25 cellular contexts compared by ENCODE assay signal in genomic region chr3:51715231-51716058, GRCh38. TPM values are rescaled to one million over a fixed set of nuclear protein-coding genes. Genes with fewer than 3 reads are reported as not detected.
DNase-seq lines count a peak whose midpoint lies in the region; ATAC-seq, FAIRE-seq and TF ChIP-seq lines count a peak whose summit lies in the region.
"Had no signal": no experiment of that assay in that cellular context is flagged by ENCODE, and none has a peak within 500 bp of the region (broad histone marks: within the 10 kb centered on the region; RNA-seq: fewer than 3 reads in every experiment).

No MANE protein-coding gene starts in this region.

- intact Hi-C loops in natural killer cell (cut with micrococcal nuclease) = no loop called here
- intact Hi-C loops in kidney (cut with DNase I) = no loop called here

- H3K9me3 Mint-ChIP-seq in natural killer cell treated with Interleukin-12 subunit alpha and Interleukin-12 subunit beta and Interleukin-15 and Interleukin-18, amount 100 ng/mL, for 72 hours = no peaks in the 10 kb centered on the region
- H3K9me3 Mint-ChIP-seq in natural killer cell = no peaks in the 10 kb centered on the region
- H3K9me3 Mint-ChIP-seq: activated naive CD4-positive, alpha-beta T cell treated with anti-CD3 and anti-CD28 coated beads for 36 hours; activated T-cell treated with anti-CD3 and anti-CD28 coated beads, Interleukin-2, amount 50 U/mL, for 24 hours; CD8-positive, alpha-beta memory T cell; mesothelial cell of epicardium; nephron progenitor cell; T-cell had no signal

- no peaks in the 10 kb centered on the region for H3K27me3 Mint-ChIP-seq in natural killer cell treated with Interleukin-12 subunit alpha and Interleukin-12 subunit beta and Interleukin-15 and Interleukin-18, amount 100 ng/mL, for 72 hours
- no peaks in the 10 kb centered on the region for H3K27me3 Mint-ChIP-seq in natural killer cell (ENCODE audit: low read depth in 2 of 2)
- H3K27me3 Mint-ChIP-seq: activated T-cell treated with anti-CD3 and anti-CD28 coated beads, Interleukin-2, amount 50 U/mL, for 24 hours; T-cell had no signal

- no peak for TF ChIP-seq CTCF in natural killer cell (IDR thresholded peaks at IDR 0.05)
- TF ChIP-seq CTCF in kidney (IDR thresholded peaks at IDR 0.05; ENCODE audit: borderline replicate concordance, extremely low read depth, insufficient read depth) = no peak

- H3K27ac Mint-ChIP-seq in natural killer cell treated with Interleukin-12 subunit alpha and Interleukin-12 subunit beta and Interleukin-15 and Interleukin-18, amount 100 ng/mL, for 72 hours = no peak overlapping the region
- no peak overlapping the region for H3K27ac Mint-ChIP-seq in natural killer cell
- H3K27ac Mint-ChIP-seq: activated naive CD4-positive, alpha-beta T cell treated with anti-CD3 and anti-CD28 coated beads for 36 hours; activated T-cell treated with anti-CD3 and anti-CD28 coated beads, Interleukin-2, amount 50 U/mL, for 24 hours; mesothelial cell of epicardium; nephron progenitor cell; progenitor cell of endocrine pancreas; T-cell had no signal

- H3K4me3 Mint-ChIP-seq in natural killer cell treated with Interleukin-12 subunit alpha and Interleukin-12 subunit beta and Interleukin-15 and Interleukin-18, amount 100 ng/mL, for 72 hours = no peak overlapping the region
- no peak overlapping the region for H3K4me3 Mint-ChIP-seq in natural killer cell
- H3K4me3 Mint-ChIP-seq: activated naive CD4-positive, alpha-beta T cell treated with anti-CD3 and anti-CD28 coated beads for 36 hours; activated T-cell treated with anti-CD3 and anti-CD28 coated beads, Interleukin-2, amount 50 U/mL, for 24 hours; CD8-positive, alpha-beta memory T cell; mesothelial cell of epicardium; nephron progenitor cell; T-cell had no signal

- peaks cover 0 to 13% of the 10 kb centered on the region in 2 donors for H3K4me1 Mint-ChIP-seq in natural killer cell treated with Interleukin-12 subunit alpha and Interleukin-12 subunit beta and Interleukin-15 and Interleukin-18, amount 100 ng/mL, for 72 hours (ENCODE audit: low read depth in 2 of 2)
- peaks cover 1 to 21% of the 10 kb centered on the region in 2 donors for H3K4me1 Mint-ChIP-seq in natural killer cell
- H3K4me1 Mint-ChIP-seq: mesothelial cell of epicardium had no signal

- H3K4me3 ChIP-seq in kidney (ENCODE audit: low read length in 2 of 2) = no peak overlapping the region

- no peak overlapping the region for H3K27ac ChIP-seq in kidney (ENCODE audit: low read depth in 2 of 2, low read length in 2 of 2)

- peak; percentile 50 for DNase-seq in natural killer cell treated with Interleukin-12 subunit alpha and Interleukin-12 subunit beta and Interleukin-15 and Interleukin-18, amount 100 ng/mL, for 72 hours (ENCODE audit: low spot score)
- DNase-seq in natural killer cell = no peak
- peak; percentile 70 for DNase-seq in RPMI8226
- peak; percentile 53 for DNase-seq in kidney
- no peak for DNase-seq in NK-92 (lab: John Stamatoyannopoulos, UW; ENCODE audit: unreplicated experiment)
- DNase-seq: activated CD4-positive, alpha-beta T cell treated with anti-CD3 and anti-CD28 coated beads, Interleukin-2, amount 50 U/mL, for 1 hour; activated naive CD4-positive, alpha-beta T cell treated with anti-CD3 and anti-CD28 coated beads for 36 hours; activated T-cell treated with anti-CD3 and anti-CD28 coated beads, Interleukin-2, amount 50 U/mL, for 24 hours; anterior cingulate cortex; caudate nucleus; CD8-positive, alpha-beta memory T cell; DMS79 treated with DMSO at 0.1 percent for 48 hours; foreskin melanocyte; NCI-H1417; NCI-H2171; NCI-H526 treated with DMSO at 0.1 percent for 48 hours; nephron progenitor cell; SHP77 treated with DMSO at 0.1 percent for 48 hours; stimulated activated naive CD4-positive, alpha-beta T cell had no signal

- H3K9ac ChIP-seq in kidney (ENCODE audit: low read length in 2 of 2) = no peak overlapping the region

- no peaks in the 10 kb centered on the region for H3K36me3 ChIP-seq in kidney (ENCODE audit: control insufficient read depth in 1 of 2, insufficient read depth in 2 of 2, low read length in 2 of 2)

- no peaks in the 10 kb centered on the region for H3K4me1 ChIP-seq in kidney (ENCODE audit: control insufficient read depth in 1 of 2, insufficient read depth in 1 of 2, low read depth in 1 of 2, low read length in 2 of 2)

- H3K36me3 Mint-ChIP-seq in natural killer cell treated with Interleukin-12 subunit alpha and Interleukin-12 subunit beta and Interleukin-15 and Interleukin-18, amount 100 ng/mL, for 72 hours = no peaks in the 10 kb centered on the region
- H3K36me3 Mint-ChIP-seq in natural killer cell = no peaks in the 10 kb centered on the region
- H3K36me3 Mint-ChIP-seq: mesothelial cell of epicardium had no signal

- ATAC-seq in natural killer cell treated with Interleukin-12 subunit alpha and Interleukin-12 subunit beta and Interleukin-15 and Interleukin-18, amount 100 ng/mL, for 72 hours = no peak
- ATAC-seq in natural killer cell (no peak), GM18907 (IDR thresholded peaks at IDR 0.05; ENCODE audit: unreplicated experiment) (no peak), esophagus mucosa (no peak)
- ATAC-seq: T-cell had no signal

- no peak for FAIRE-seq in kidney (lab: Jason Lieb, UNC)

- H3K9me3 ChIP-seq in kidney (ENCODE audit: control insufficient read depth in 1 of 2, low read length in 2 of 2) = no peaks in the 10 kb centered on the region

RNA-seq across cellular contexts. Expression of gene GRM2, which starts 8.6 kb away (rescaled TPM):
- total RNA-seq in natural killer cell treated with Interleukin-12 subunit alpha and Interleukin-12 subunit beta and Interleukin-15 and Interleukin-18, amount 100 ng/mL, for 72 hours = 1 to 10 TPM in 1 of 2 donors, under 1 TPM in 1; 0.90 to 1.0 TPM
- 1 to 10 TPM; 5.6 to 8.0 (median 7.4) TPM for total RNA-seq in natural killer cell
- 0.57 TPM for total RNA-seq in kidney
- not detected for polyA plus RNA-seq in kidney (ENCODE audit: insufficient read depth, low read depth, low replicate concordance)
- total RNA-seq in esophagus mucosa = 0.08 TPM
- total RNA-seq: epithelial cell of proximal tubule had no signal

RNA-seq across cellular contexts. Expression of gene TEX264, which starts 44.4 kb away (rescaled TPM):
- 10 to 100 TPM; 27.0 to 31.9 TPM for total RNA-seq in natural killer cell treated with Interleukin-12 subunit alpha and Interleukin-12 subunit beta and Interleukin-15 and Interleukin-18, amount 100 ng/mL, for 72 hours
- total RNA-seq in natural killer cell (10 to 100 TPM; 41.1 to 46.8 (median 45.4) TPM), kidney (68.0 TPM), esophagus mucosa (32.8 TPM)
- 208 TPM for polyA plus RNA-seq in kidney (ENCODE audit: insufficient read depth, low read depth, low replicate concordance)

Comparison
In these comparisons a context has a peak if more than half of its experiments do, and no peak if none do; other contexts are left out.
1. DNase-seq: peak in natural killer cell treated with Interleukin-12 subunit alpha and Interleukin-12 subunit beta and Interleukin-15 and Interleukin-18, amount 100 ng/mL, for 72 hours (single experiment), RPMI8226 (single experiment) and kidney (single experiment); none in natural killer cell (single experiment) and NK-92 (single experiment).